In genomic region chr6:158011478-158011920, GRCh38 we compare ENCODE assay signal across 1 cellular context.
TF ChIP-seq lines count a peak whose summit lies in the region.

No MANE protein-coding gene starts in this region.

TF ChIP-seq in HepG2, 621 proteins besides CTCF, POLR2A, EP300 and RAD21 (continued from another document and continues in another):
- 0 out of 2 replicates have a peak, but pooled peaks have one; percentile 59 for TF ChIP-seq ZNF589 (CRISPR knock-in tag; conservative IDR thresholded peaks at IDR 0.05)
- TF ChIP-seq ZNF513 (CRISPR knock-in tag; conservative IDR thresholded peaks at IDR 0.05), result 0 out of 2 replicates have a peak, but pooled peaks have one; percentile 67
- no peak for TF ChIP-seq ZNF687 (CRISPR knock-in tag; IDR thresholded peaks at IDR 0.05)
- peak; percentile 43; the same call in 1 of the 2 replicates for TF ChIP-seq MNT (IDR thresholded peaks at IDR 0.05)
- TF ChIP-seq SMARCE1 (IDR thresholded peaks at IDR 0.05; ENCODE audit: borderline replicate concordance), result no peak
- peak; percentile 87 for TF ChIP-seq HNF4G (IDR thresholded peaks at IDR 0.05; ENCODE audit: borderline replicate concordance, low read depth, low read length)
- peak; percentile 93 for TF ChIP-seq HNF4G (CRISPR knock-in tag; IDR thresholded peaks at IDR 0.05; ENCODE audit: borderline replicate concordance, low read depth)
- no peak for TF ChIP-seq PBX3 (CRISPR knock-in tag; IDR thresholded peaks at IDR 0.05; ENCODE audit: borderline replicate concordance)
- TF ChIP-seq CREBL2 (CRISPR knock-in tag; IDR thresholded peaks at IDR 0.05; ENCODE audit: borderline replicate concordance), result no peak
- no peak for TF ChIP-seq SP2 (CRISPR knock-in tag; IDR thresholded peaks at IDR 0.05)
- peak; percentile 22 for TF ChIP-seq PHF5A (CRISPR knock-in tag; IDR thresholded peaks at IDR 0.05; ENCODE audit: low read depth, unreplicated experiment)
- peak; percentile 72 for TF ChIP-seq ZNF770 (CRISPR knock-in tag; IDR thresholded peaks at IDR 0.05)
- TF ChIP-seq CREB3 (CRISPR knock-in tag; IDR thresholded peaks at IDR 0.05), result no peak
- peak; percentile 96 for TF ChIP-seq ZGPAT (CRISPR knock-in tag; IDR thresholded peaks at IDR 0.05)
- TF ChIP-seq ZBTB49 (CRISPR knock-in tag; IDR thresholded peaks at IDR 0.05; ENCODE audit: borderline replicate concordance), result no peak
- no peak; the same call in 1 of the 2 replicates for TF ChIP-seq ZFY (CRISPR knock-in tag; IDR thresholded peaks at IDR 0.05)
- no peak; the same call in 1 of the 2 replicates for TF ChIP-seq ELF1 (CRISPR knock-in tag; IDR thresholded peaks at IDR 0.05)
- no peak for TF ChIP-seq ZNF256 (CRISPR knock-in tag; conservative IDR thresholded peaks at IDR 0.05)
- TF ChIP-seq NFKB2 (CRISPR knock-in tag; IDR thresholded peaks at IDR 0.05; ENCODE audit: borderline replicate concordance), result no peak
- no peak for TF ChIP-seq BRD4 (CRISPR knock-in tag; IDR thresholded peaks at IDR 0.05)
- no peak for TF ChIP-seq PAF1 (CRISPR knock-in tag; IDR thresholded peaks at IDR 0.05)
- 0 out of 2 replicates have a peak, but pooled peaks have one; percentile 21 for TF ChIP-seq ZNF749 (CRISPR knock-in tag; IDR thresholded peaks at IDR 0.05; ENCODE audit: borderline replicate concordance)
- TF ChIP-seq MBD4 (IDR thresholded peaks at IDR 0.05; ENCODE audit: borderline replicate concordance, low read length), result no peak
- no peak for TF ChIP-seq ZNF207 (IDR thresholded peaks at IDR 0.05; ENCODE audit: borderline replicate concordance)
- TF ChIP-seq HOXA7 (CRISPR knock-in tag; IDR thresholded peaks at IDR 0.05), result no peak
- TF ChIP-seq ZFP36L2 (CRISPR knock-in tag; IDR thresholded peaks at IDR 0.05), result no peak
- TF ChIP-seq SATB2 (CRISPR knock-in tag; IDR thresholded peaks at IDR 0.05), result no peak
- peak; percentile 91 for TF ChIP-seq MYPOP (CRISPR knock-in tag; IDR thresholded peaks at IDR 0.05)
- peak; percentile 71 for TF ChIP-seq SNAPC2 (CRISPR knock-in tag; IDR thresholded peaks at IDR 0.05)
- no peak for TF ChIP-seq ZNF496 (CRISPR knock-in tag; IDR thresholded peaks at IDR 0.05; ENCODE audit: insufficient replicate concordance)
- TF ChIP-seq ZNF343 (CRISPR knock-in tag; IDR thresholded peaks at IDR 0.05), result 0 out of 2 replicates have a peak, but pooled peaks have one; percentile 40
- peak; percentile 20; the same call in 1 of the 2 replicates for TF ChIP-seq TOPORS (CRISPR knock-in tag; IDR thresholded peaks at IDR 0.05)
- no peak for TF ChIP-seq LBX2 (CRISPR knock-in tag; IDR thresholded peaks at IDR 0.05; ENCODE audit: borderline replicate concordance)
- TF ChIP-seq SOX13 (IDR thresholded peaks at IDR 0.05), result peak; percentile 96
- peak in 1 of 2 experiments; percentile 97; a peak in 2 of 4 replicates for TF ChIP-seq SOX13 (CRISPR knock-in tag; conservative IDR thresholded peaks at IDR 0.05 in 1 of 2, IDR thresholded peaks at IDR 0.05 in 1 of 2)
- TF ChIP-seq ZSCAN12 (CRISPR knock-in tag; IDR thresholded peaks at IDR 0.05), result 0 out of 2 replicates have a peak, but pooled peaks have one; percentile 71
- TF ChIP-seq POLR2G (IDR thresholded peaks at IDR 0.05; ENCODE audit: low read depth, low read length), result peak; percentile 63
- TF ChIP-seq NR2F1 (CRISPR knock-in tag; IDR thresholded peaks at IDR 0.05), result peak; percentile 95 to 98
- TF ChIP-seq PCBP1 (IDR thresholded peaks at IDR 0.05; ENCODE audit: borderline replicate concordance, low read depth, low read length), result no peak
- TF ChIP-seq GRHL1 (CRISPR knock-in tag; conservative IDR thresholded peaks at IDR 0.05), result no peak
- no peak for TF ChIP-seq ZNF33B (CRISPR knock-in tag; IDR thresholded peaks at IDR 0.05)
- no peak for TF ChIP-seq PAWR (CRISPR knock-in tag; IDR thresholded peaks at IDR 0.05; ENCODE audit: borderline replicate concordance)
